1 cellular context compared by ENCODE assay signal in genomic region chr1:91091812-91092211, GRCh38.
TF ChIP-seq lines count a peak whose summit lies in the region.

No MANE protein-coding gene starts in this region.

TF ChIP-seq in HCT116, 20 proteins besides CTCF, POLR2A, EP300 and RAD21 (continued from another document):
- TF ChIP-seq REST (IDR thresholded peaks at IDR 0.05; ENCODE audit: low read depth) (no peak), TCF7L2 (IDR thresholded peaks at IDR 0.05; ENCODE audit: borderline replicate concordance, extremely low read depth, insufficient read depth, insufficient read length) (no peak), ZBTB33 (IDR thresholded peaks at IDR 0.05; ENCODE audit: extremely low read depth, insufficient replicate concordance, low read length) (no peak), ZNF274 (IDR thresholded peaks at IDR 0.05; ENCODE audit: low read depth, low read length) (no peak), SIN3A (IDR thresholded peaks at IDR 0.05; ENCODE audit: low read depth) (no peak), CEBPB (IDR thresholded peaks at IDR 0.05; ENCODE audit: low read depth) (no peak), EZH2phosphoT487 (IDR thresholded peaks at IDR 0.05; ENCODE audit: borderline replicate concordance) (no peak), YY1 (IDR thresholded peaks at IDR 0.05; ENCODE audit: extremely low read depth, insufficient replicate concordance, low read depth, low read length) (no peak), ELF1 (IDR thresholded peaks at IDR 0.05; ENCODE audit: borderline replicate concordance, low read depth) (no peak), POLR2AphosphoS5 (IDR thresholded peaks at IDR 0.05; ENCODE audit: low read depth, low read length) (no peak), JUND (IDR thresholded peaks at IDR 0.05) (no peak), SRF (IDR thresholded peaks at IDR 0.05; ENCODE audit: low read depth) (no peak)
